1 cellular context compared by ENCODE assay signal in genomic region chr7:45596665-45597095, GRCh38.
TF ChIP-seq lines count a peak whose summit lies in the region.

No MANE protein-coding gene starts in this region.

TF ChIP-seq in H1, 55 proteins besides CTCF, POLR2A, EP300 and RAD21:
- TF ChIP-seq RXRA (IDR thresholded peaks at IDR 0.05; ENCODE audit: insufficient read depth, low read depth, low read length) (no peak), RNF2 (IDR thresholded peaks at IDR 0.05; ENCODE audit: borderline replicate concordance, low read depth, low read length, missing control alignments, poor library complexity, severe bottlenecking) (no peak), TAF7 (optimal IDR thresholded peaks at IDR 0.05; ENCODE audit: borderline replicate concordance, low read depth, low read length) (no peak), CHD7 (IDR thresholded peaks at IDR 0.05; ENCODE audit: insufficient replicate concordance, low read length) (no peak), ZNF274 (IDR thresholded peaks at IDR 0.05; ENCODE audit: borderline replicate concordance, extremely low read depth, low read length) (no peak), SAP30 (IDR thresholded peaks at IDR 0.05; ENCODE audit: insufficient read depth, insufficient replicate concordance, low read length) (no peak), E2F6 (IDR thresholded peaks at IDR 0.05) (no peak), RBBP5 (IDR thresholded peaks at IDR 0.05; ENCODE audit: borderline replicate concordance, low read depth, low read length) (no peak), CREB1 (IDR thresholded peaks at IDR 0.05) (no peak), NRF1 (IDR thresholded peaks at IDR 0.05; ENCODE audit: low read depth, low read length) (no peak), FOSL1 (IDR thresholded peaks at IDR 0.05; ENCODE audit: insufficient read depth, low read depth, low read length) (no peak), TEAD4 (IDR thresholded peaks at IDR 0.05; ENCODE audit: low read depth, low read length) (no peak), ATF3 (IDR thresholded peaks at IDR 0.05; ENCODE audit: insufficient read depth, low read depth, low read length) (no peak), TAF1 (IDR thresholded peaks at IDR 0.05; ENCODE audit: low read depth, low read length) (no peak), SP1 (IDR thresholded peaks at IDR 0.05; ENCODE audit: low read depth, low read length) (no peak), GABPA (IDR thresholded peaks at IDR 0.05; ENCODE audit: borderline replicate concordance, insufficient read depth, low read length) (no peak), SP2 (IDR thresholded peaks at IDR 0.05; ENCODE audit: low read length) (no peak), POU5F1 (IDR thresholded peaks at IDR 0.05; ENCODE audit: low read depth, low read length) (no peak), EZH2 (IDR thresholded peaks at IDR 0.05; ENCODE audit: low read depth, low read length, severe bottlenecking) (no peak), CHD2 (IDR thresholded peaks at IDR 0.05; ENCODE audit: low read length) (no peak)
